8 cellular contexts compared by ENCODE assay signal in the genomic region with DNA sequence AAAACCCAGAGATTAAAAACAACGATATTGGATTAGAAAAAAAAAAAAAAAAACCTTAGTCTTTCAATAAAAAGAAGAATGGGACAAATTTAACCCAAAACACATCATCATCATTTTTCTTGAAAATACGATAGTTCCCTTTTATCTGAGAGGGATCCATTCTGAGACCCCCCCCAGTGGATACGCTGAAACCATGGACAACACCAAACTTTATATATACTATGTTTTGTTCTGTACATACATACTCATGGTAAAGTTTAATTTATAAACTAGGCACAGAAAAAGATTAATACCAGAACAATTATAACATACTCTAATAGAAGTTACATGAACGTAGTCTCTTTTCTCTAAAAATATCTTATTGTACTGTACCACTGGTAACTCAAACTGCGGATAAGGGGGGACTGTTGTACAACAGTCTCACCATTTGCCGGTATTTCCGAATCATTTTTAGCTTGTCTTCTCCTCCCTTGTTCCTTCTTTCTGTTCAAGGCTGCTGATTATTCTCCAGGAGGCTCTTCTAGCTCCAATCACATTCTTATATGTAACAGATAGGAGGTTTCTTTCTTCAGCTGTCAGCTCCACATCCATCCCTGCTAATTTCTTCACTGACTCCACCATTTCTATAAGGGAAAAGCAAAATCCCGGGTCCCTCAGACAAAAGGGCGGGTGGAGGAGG. TPM values are rescaled to one million over a fixed set of nuclear protein-coding genes. Genes with fewer than 3 reads are reported as not detected.
DNase-seq lines count a peak whose midpoint lies in the region; ATAC-seq, FAIRE-seq and TF ChIP-seq lines count a peak whose summit lies in the region.

No MANE protein-coding gene starts in this region.

- in situ Hi-C loops in K562 (cut with MboI), result no loop called here

- H3K27me3 ChIP-seq in K562 (ENCODE audit: control insufficient read depth in 2 of 2, insufficient read depth in 2 of 2, low read length in 2 of 2) (peaks cover 0 to 12% of the 10 kb centered on the region in 2 experiments; a peak in 2 of 5 replicates), lower lobe of right lung (ENCODE audit: low read depth) (no peaks in the 10 kb centered on the region), thymus (ENCODE audit: control insufficient read depth, insufficient read depth) (peaks cover 5% of the 10 kb centered on the region)

- TF ChIP-seq EP300 in K562 (IDR thresholded peaks at IDR 0.05; ENCODE audit: low read length), result no peak

- TF ChIP-seq RAD21 in K562 (CRISPR knock-in tag; conservative IDR thresholded peaks at IDR 0.05 in 1 of 2, IDR thresholded peaks at IDR 0.05 in 1 of 2), result no peak

- H3K27ac ChIP-seq in K562 (ENCODE audit: extremely low read depth, low read depth, low read length) (no peak overlapping the region), lower lobe of right lung (peak overlapping the region; percentile 80), thymus (ENCODE audit: low read depth) (no peak overlapping the region)

- no peak overlapping the region for H3K4me2 ChIP-seq in K562 (ENCODE audit: insufficient read depth, low read length)

- CTCF ChIA-PET in K562 (lab: Yijun Ruan, JAX; ENCODE audit: low intra/inter-chr PET ratio), result interaction anchor here (0.6 kb wide), 1 partner anchor 214 kb away, joined by 3 read pairs; no protein-coding TSS in a partner anchor

- peaks cover 16% of the 10 kb centered on the region for H3K4me1 Mint-ChIP-seq in activated CD4-positive, alpha-beta T cell treated with anti-CD3 and anti-CD28 coated beads, Interleukin-2, amount 10 ng/mL, durations not matched to agents 24 days and 14 days

- no peak for FAIRE-seq in K562 (lab: Jason Lieb, UNC)

- H3K9me3 ChIP-seq in K562 (replicated peaks; ENCODE audit: control insufficient read depth, insufficient read depth, low read depth, low read length) (no peaks in the 10 kb centered on the region), lower lobe of right lung (no peaks in the 10 kb centered on the region), thymus (ENCODE audit: control insufficient read depth) (no peaks in the 10 kb centered on the region)

- H3K79me2 ChIP-seq in K562 (ENCODE audit: control insufficient read depth, insufficient read depth, low read length), result no peaks in the 10 kb centered on the region

- no peaks in the 10 kb centered on the region for H3K9me1 ChIP-seq in K562 (ENCODE audit: control insufficient read depth, insufficient read depth, low read length)

- DNase-seq in activated CD4-positive, alpha-beta T cell treated with anti-CD3 and anti-CD28 coated beads, Interleukin-2, amount 10 ng/mL, durations not matched to agents 24 days and 14 days, result no peak
- no peak for DNase-seq in activated CD4-positive, alpha-beta T cell treated with anti-CD3 and anti-CD28 coated beads for 4 hours
- DNase-seq in K562 (ENCODE audit: extremely low read depth in 1 of 4, low spot score in 3 of 4) (no peak), lower lobe of right lung (no peak), NCI-H2227 treated with DMSO at 0.1 percent for 48 hours (lab: John Stamatoyannopoulos, UW) (no peak), hepatic stellate cell (ENCODE audit: low spot score) (no peak)
- no peak for DNase-seq in activated CD4-positive, alpha-beta T cell treated with anti-CD3 and anti-CD28 coated beads for 48 hours

- H3K27me3 Mint-ChIP-seq in activated CD4-positive, alpha-beta T cell treated with anti-CD3 and anti-CD28 coated beads, Interleukin-2, amount 10 ng/mL, durations not matched to agents 24 days and 14 days, result peaks cover 19% of the 10 kb centered on the region

- WGBS in K562 (ENCODE audit: insufficient coverage, low coverage, missing lambda C conversion rate), result 25% methylated on average over 9 of the region's 9 CpGs
- 69% methylated on average over 9 of the region's 9 CpGs for WGBS in thymus

- no peaks in the 10 kb centered on the region; a peak in 2 of 5 replicates for H3K4me1 ChIP-seq in K562 (replicated peaks in 1 of 2; ENCODE audit: control insufficient read depth in 2 of 2, insufficient read depth in 2 of 2, low read length in 2 of 2)
- H3K4me1 ChIP-seq in lower lobe of right lung, result peaks cover 8% of the 10 kb centered on the region
- peaks cover 7% of the 10 kb centered on the region for H3K4me1 ChIP-seq in thymus (ENCODE audit: control insufficient read depth, insufficient read depth, low read length)

- H3K36me3 ChIP-seq in K562 (ENCODE audit: control insufficient read depth, insufficient read depth, low read length) (no peaks in the 10 kb centered on the region), lower lobe of right lung (peaks cover 9% of the 10 kb centered on the region), thymus (ENCODE audit: control insufficient read depth, insufficient read depth) (no peaks in the 10 kb centered on the region)

- H3K4me3 ChIP-seq in K562, result no peak overlapping the region
- H3K4me3 ChIP-seq in lower lobe of right lung, result peak overlapping the region; percentile 64
- peak overlapping the region; percentile 64 for H3K4me3 ChIP-seq in thymus (ENCODE audit: low read length)

- BruUV-seq in K562 (replicated peaks; lab: Mats Ljungman, UMichigan), result no TSS peak

- H3K4me3 Mint-ChIP-seq in activated CD4-positive, alpha-beta T cell treated with anti-CD3 and anti-CD28 coated beads, Interleukin-2, amount 10 ng/mL, durations not matched to agents 24 days and 14 days, result peak overlapping the region; percentile 86

- H3K36me3 Mint-ChIP-seq in activated CD4-positive, alpha-beta T cell treated with anti-CD3 and anti-CD28 coated beads, Interleukin-2, amount 10 ng/mL, durations not matched to agents 24 days and 14 days (ENCODE audit: low read depth), result peaks cover 4% of the 10 kb centered on the region

- H3K9ac ChIP-seq in K562 (ENCODE audit: insufficient read depth in 1 of 2, low read depth in 2 of 2, low read length in 2 of 2), result no peak overlapping the region

- no peak overlapping the region for H2AFZ ChIP-seq in K562 (ENCODE audit: low read depth, low read length)

- ATAC-seq in K562 (no peak), lower lobe of right lung (no peak)

- intact Hi-C loops in activated CD4-positive, alpha-beta T cell treated with anti-CD3 and anti-CD28 coated beads, Interleukin-2, amount 10 ng/mL, durations not matched to agents 24 days and 14 days (cut with micrococcal nuclease), result no loop called here
- intact Hi-C loops in K562 (cut with micrococcal nuclease), result no loop called here
- intact Hi-C loops in lower lobe of right lung (cut with DNase I), result no loop called here

- H4K20me1 ChIP-seq in K562 (replicated peaks; ENCODE audit: control insufficient read depth, insufficient read depth, low read length), result no peaks in the 10 kb centered on the region

- H3K27ac Mint-ChIP-seq in activated CD4-positive, alpha-beta T cell treated with anti-CD3 and anti-CD28 coated beads, Interleukin-2, amount 10 ng/mL, durations not matched to agents 24 days and 14 days, result peak overlapping the region; percentile 72

- POLR2A ChIA-PET in K562 (lab: Yijun Ruan, JAX), result interaction anchor here (1.1 kb wide), 1 partner anchor 10 kb away, joined by 3 read pairs; no protein-coding TSS in a partner anchor

- H3K9me3 Mint-ChIP-seq in activated CD4-positive, alpha-beta T cell treated with anti-CD3 and anti-CD28 coated beads, Interleukin-2, amount 10 ng/mL, durations not matched to agents 24 days and 14 days, result no peaks in the 10 kb centered on the region

- TF ChIP-seq CTCF in K562 (IDR thresholded peaks at IDR 0.05 in 2 of 3, conservative IDR thresholded peaks at IDR 0.05 in 1 of 3; ENCODE audit: insufficient read depth in 2 of 3, low read depth in 1 of 3, low read length in 3 of 3) (no peak), lower lobe of right lung (IDR thresholded peaks at IDR 0.05) (no peak)

- TF ChIP-seq POLR2A in K562 (conservative IDR thresholded peaks at IDR 0.05), result no peak

TF ChIP-seq in K562, 482 proteins besides CTCF, POLR2A, EP300 and RAD21 (continues in another document):
- TF ChIP-seq XRCC5 (IDR thresholded peaks at IDR 0.05; ENCODE audit: low read depth, low read length) (no peak), ZNF316 (IDR thresholded peaks at IDR 0.05) (peak; percentile 55), C11orf30 (IDR thresholded peaks at IDR 0.05; ENCODE audit: low read depth) (0 out of 2 replicates have a peak, but pooled peaks have one; percentile 5)

RNA-seq across cellular contexts. Expression of a gene that starts 37.0 kb away (rescaled TPM):
- 10.2 and 10.6 TPM in 2 replicates for total RNA-seq in activated CD4-positive, alpha-beta T cell treated with anti-CD3 and anti-CD28 coated beads, Interleukin-2, amount 10 ng/mL, durations not matched to agents 24 days and 14 days
- total RNA-seq in K562 (2011; cell fraction: chromatin; rRNA removed; ENCODE audit: low replicate concordance), result not detected in 2 replicates
- total RNA-seq in K562 (2011; cell fraction: nucleolus; rRNA removed), result not detected in 2 replicates
- not detected in 2 replicates for total RNA-seq in K562 (2011; cell fraction: nucleoplasm; rRNA removed)
- total RNA-seq in K562 (2014; rRNA removed) (not detected in 2 replicates), K562 (2014; rRNA removed; fragmentation: Illumina TruSeq; extraction: Trizol) (not detected in 2 replicates), K562 (2015; rRNA removed; fragmentation: Illumina TruSeq; extraction: Trizol) (not detected in 2 replicates), K562 (2021) (0.09 TPM in 1 of 2 replicates, not detected in the other), lower lobe of right lung (29.2 TPM)
- polyA plus RNA-seq in K562 (2011; rRNA removed) (0.08 TPM in 1 of 2 replicates, not detected in the other), K562 (2014; fragmentation: Illumina TruSeq; extraction: Trizol) (not detected in 2 replicates), K562 (2014; fragmentation: Nextera tagmentation; extraction: Ambion mirVana) (not detected), K562 (2014; rRNA removed) (not detected in 2 replicates), thymus (19.2 TPM)
- polyA plus RNA-seq in K562 (2011; cell fraction: cytosol; rRNA removed), result not detected in 2 replicates
- not detected in 2 replicates for polyA plus RNA-seq in K562 (2011; cell fraction: nucleus; rRNA removed)
- polyA plus RNA-seq in K562 (2012), result 0.08 TPM in 1 of 2 replicates, not detected in the other
- not detected in 2 replicates for polyA minus RNA-seq in K562 (2011; rRNA and poly(A)+ RNA removed)
- polyA minus RNA-seq in K562 (2011; cell fraction: cytosol; rRNA and poly(A)+ RNA removed), result not detected in 2 replicates
- not detected in 2 replicates for polyA minus RNA-seq in K562 (2011; cell fraction: nucleus; rRNA and poly(A)+ RNA removed)
